Comparison of ENCODE assay signal across 10 cellular contexts in genomic region chr11:130449246-130449990, GRCh38. TPM values are rescaled to one million over a fixed set of nuclear protein-coding genes. Genes with fewer than 3 reads are reported as not detected.
A peak's percentile ranks its signal among the peaks of the same experiment; 100 is the strongest.
DNase-seq lines count a peak whose midpoint lies in the region; ATAC-seq and TF ChIP-seq lines count a peak whose summit lies in the region.
"Had no signal": no experiment of that assay in that cellular context is flagged by ENCODE, and none has a peak within 500 bp of the region (broad histone marks: within the 10 kb centered on the region; RNA-seq: fewer than 3 reads in every experiment).

No MANE protein-coding gene starts in this region.

- DNase-seq in COR-L47 (lab: John Stamatoyannopoulos, UW) (peak; percentile 18), SK-N-MC (ENCODE audit: low read depth, low spot score) (no peak), glutamatergic neuron (peak; percentile 56), progenitor cell of endocrine pancreas (ENCODE audit: low spot score, unreplicated experiment) (no peak), anterior cingulate cortex (lab: John Stamatoyannopoulos, UW) (no peak), NCI-H69 (lab: John Stamatoyannopoulos, UW) (no peak)
- DNase-seq in NK-92 treated with Interleukin-12 subunit alpha and Interleukin-12 subunit beta, amount 100 ng/mL, for 24 hours (lab: John Stamatoyannopoulos, UW): no peak
- DNase-seq: NCI-H1930 had no signal

- H3K36me3 ChIP-seq in SK-N-MC (ENCODE audit: insufficient read depth, low read length): no peaks in the 10 kb centered on the region

- TF ChIP-seq CTCF in glutamatergic neuron (IDR thresholded peaks at IDR 0.05; ENCODE audit: partially characterized antibody, unreplicated experiment): no peak
- TF ChIP-seq CTCF in progenitor cell of endocrine pancreas (IDR thresholded peaks at IDR 0.05; ENCODE audit: unreplicated experiment): no peak

- peaks cover 10% of the 10 kb centered on the region for H3K27me3 Mint-ChIP-seq in glutamatergic neuron (ENCODE audit: unreplicated experiment)
- H3K27me3 Mint-ChIP-seq in progenitor cell of endocrine pancreas: peaks cover 71% of the 10 kb centered on the region

- peaks cover 3% of the 10 kb centered on the region for H3K4me1 Mint-ChIP-seq in glutamatergic neuron (ENCODE audit: low read depth, unreplicated experiment)
- H3K4me1 Mint-ChIP-seq in progenitor cell of endocrine pancreas (ENCODE audit: low read depth): peaks cover 5% of the 10 kb centered on the region

- H3K36me3 Mint-ChIP-seq in glutamatergic neuron (ENCODE audit: unreplicated experiment) (no peaks in the 10 kb centered on the region), progenitor cell of endocrine pancreas (ENCODE audit: insufficient read depth) (no peaks in the 10 kb centered on the region)

- peak overlapping the region; percentile 76 for H3K4me3 ChIP-seq in SK-N-MC

- H3K4me3 Mint-ChIP-seq in glutamatergic neuron (ENCODE audit: unreplicated experiment) (peak overlapping the region; percentile 92), progenitor cell of endocrine pancreas (ENCODE audit: low read depth) (peak overlapping the region; percentile 77)

- H3K9me3 ChIP-seq in SK-N-MC (ENCODE audit: low read depth, low read length): no peaks in the 10 kb centered on the region
- H3K9me3 ChIP-seq: body of pancreas had no signal

- H3K9me3 Mint-ChIP-seq in glutamatergic neuron (ENCODE audit: unreplicated experiment) (no peaks in the 10 kb centered on the region), progenitor cell of endocrine pancreas (ENCODE audit: low read depth) (no peaks in the 10 kb centered on the region)

- H3K27ac ChIP-seq in SK-N-MC: no peak overlapping the region

- H3K9ac ChIP-seq in SK-N-MC (ENCODE audit: insufficient read length): no peak overlapping the region

- H3K27ac Mint-ChIP-seq in glutamatergic neuron (ENCODE audit: unreplicated experiment): no peak overlapping the region
- no peak overlapping the region for H3K27ac Mint-ChIP-seq in progenitor cell of endocrine pancreas

- ATAC-seq in HG03039 (IDR thresholded peaks at IDR 0.05; ENCODE audit: unreplicated experiment): no peak

RNA-seq across cellular contexts. Expression of gene ADAMTS15, which starts 1.0 kb away (rescaled TPM):
- total RNA-seq in glutamatergic neuron (ENCODE audit: unreplicated experiment): 0.20 TPM
- total RNA-seq in progenitor cell of endocrine pancreas: 1.2 TPM in 2 replicates

RNA-seq across cellular contexts. Expression of gene ADAMTS8, which starts 21.0 kb away (rescaled TPM):
- total RNA-seq in glutamatergic neuron (ENCODE audit: unreplicated experiment) (0.32 TPM), progenitor cell of endocrine pancreas (0.22 and 0.40 TPM in 2 replicates)

Comparison
In these comparisons a context has a peak if more than half of its experiments do, and no peak if none do; other contexts are left out.
1. DNase-seq: peak in COR-L47 (single experiment) and glutamatergic neuron (single experiment); none in SK-N-MC (single experiment), progenitor cell of endocrine pancreas (single experiment), anterior cingulate cortex (0 of 58), NK-92 treated with Interleukin-12 subunit alpha and Interleukin-12 subunit beta, amount 100 ng/mL, for 24 hours (single experiment) and NCI-H69 (single experiment).